ENCODE assay signal across 8 cellular contexts in the genomic region with DNA sequence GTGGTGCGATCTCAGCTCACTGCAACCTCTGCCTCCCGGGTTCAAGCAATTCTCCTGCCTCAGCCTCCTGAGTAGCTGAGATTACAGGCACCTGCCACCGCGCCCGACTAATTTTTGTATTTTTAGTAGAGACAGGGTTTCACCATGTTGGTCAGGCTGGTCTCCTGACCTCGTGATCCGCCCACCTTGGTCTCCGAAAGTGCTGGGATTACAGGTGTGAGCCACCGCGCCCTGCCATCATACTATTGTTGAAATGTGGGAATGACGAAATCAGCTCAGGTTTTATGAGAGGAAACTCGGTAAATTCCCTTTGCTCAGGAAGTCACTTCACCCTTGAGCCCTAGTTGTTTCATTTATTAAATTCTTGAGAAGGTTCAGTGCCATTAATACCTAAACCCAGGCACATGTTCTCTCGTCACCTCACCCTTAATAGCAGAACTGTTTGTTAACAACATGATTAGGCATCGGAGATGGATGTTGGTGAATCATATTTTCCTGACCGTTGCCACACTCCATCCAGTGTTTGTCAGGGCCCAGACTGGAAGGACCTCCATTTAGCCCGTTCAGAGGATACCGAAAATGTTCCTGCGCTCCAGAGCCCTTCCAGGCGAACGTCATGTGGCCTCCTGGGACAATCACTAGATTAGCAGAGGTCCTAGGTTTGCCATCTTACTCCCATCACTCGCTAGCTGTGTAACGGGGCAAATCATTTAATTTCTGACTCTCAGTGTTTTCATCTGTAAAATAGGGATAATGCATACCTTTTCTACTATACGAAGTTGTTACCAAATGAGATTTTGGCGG. TPM values are rescaled to one million over a fixed set of nuclear protein-coding genes. Genes with fewer than 3 reads are reported as not detected.
DNase-seq lines count a peak whose midpoint lies in the region; ATAC-seq and TF ChIP-seq lines count a peak whose summit lies in the region.

No MANE protein-coding gene starts in this region.

- no peak overlapping the region for H2AFZ ChIP-seq in OCI-LY3 (ENCODE audit: low read depth, low read length)
- no peak overlapping the region for H2AFZ ChIP-seq in trophoblast cell (ENCODE audit: insufficient read depth, low read length, poor library complexity)

- H3K4me3 ChIP-seq in OCI-LY3 (ENCODE audit: low read length) = peak overlapping the region; percentile 70
- H3K4me3 ChIP-seq in left lung = peak overlapping the region in 1 of 2 donors; percentile 6
- H3K4me3 ChIP-seq in trophoblast cell (ENCODE audit: low read depth, low read length) = no peak overlapping the region

- no peaks in the 10 kb centered on the region for H4K20me1 ChIP-seq in OCI-LY3 (ENCODE audit: insufficient read depth, low read length)

- no peak overlapping the region for H2AK5ac ChIP-seq in trophoblast cell (ENCODE audit: low read length)

- no peak overlapping the region for H2BK12ac ChIP-seq in trophoblast cell (ENCODE audit: low read length)

- H3K4me2 ChIP-seq in OCI-LY3 (ENCODE audit: low read length) (peak overlapping the region; percentile 97), trophoblast cell (ENCODE audit: low read length) (no peak overlapping the region)

- no peak overlapping the region for H3K4ac ChIP-seq in trophoblast cell (ENCODE audit: low read depth, low read length)

- H2BK120ac ChIP-seq in trophoblast cell (ENCODE audit: insufficient read depth, low read length, poor library complexity) = no peak overlapping the region

- no peak for TF ChIP-seq CTCF in OCI-LY3 (IDR thresholded peaks at IDR 0.05; ENCODE audit: low read depth, low read length)
- TF ChIP-seq CTCF in left lung (IDR thresholded peaks at IDR 0.05) = no peak

- peak; percentile 52 for ATAC-seq in GM18502 (IDR thresholded peaks at IDR 0.05; ENCODE audit: poor library complexity, unreplicated experiment)
- ATAC-seq in GM21529 (IDR thresholded peaks at IDR 0.05; ENCODE audit: unreplicated experiment) = peak; percentile 66
- peak; percentile 76 for ATAC-seq in left lung

- H3K9me3 ChIP-seq in OCI-LY3 (ENCODE audit: insufficient read depth, low read length) (no peaks in the 10 kb centered on the region), left lung (no peaks in the 10 kb centered on the region), trophoblast cell (ENCODE audit: insufficient read depth, low read depth, low read length) (peaks cover 2% of the 10 kb centered on the region)

- H2BK5ac ChIP-seq in trophoblast cell (ENCODE audit: low read depth, low read length, poor library complexity) = no peak overlapping the region

- no peak overlapping the region for H4K8ac ChIP-seq in trophoblast cell (ENCODE audit: low read depth, low read length)

- H3K4me1 ChIP-seq in OCI-LY3 (ENCODE audit: low read length) (peaks cover 44% of the 10 kb centered on the region), left lung (peaks cover 15 to 37% of the 10 kb centered on the region in 2 donors), trophoblast cell (ENCODE audit: control insufficient read depth in 1 of 2, insufficient read depth in 2 of 2, low read length in 2 of 2) (no peaks in the 10 kb centered on the region)

- no peak overlapping the region for H3K23ac ChIP-seq in trophoblast cell (ENCODE audit: low read length)

- H3K36me3 ChIP-seq in OCI-LY3 (replicated peaks; ENCODE audit: low read depth, low read length) (peaks cover 17% of the 10 kb centered on the region), left lung (peaks cover 0 to 9% of the 10 kb centered on the region in 2 donors), trophoblast cell (ENCODE audit: control insufficient read depth in 1 of 2, insufficient read depth in 2 of 2, low read length in 2 of 2) (peaks cover 0 to 4% of the 10 kb centered on the region in 2 experiments)

- H3K14ac ChIP-seq in trophoblast cell (ENCODE audit: low read length) = no peak overlapping the region

- peak in 1 of 2 donors; percentile 48 for DNase-seq in left lung
- no peak for DNase-seq in HuH-7 (ENCODE audit: low spot score)
- DNase-seq in trophoblast cell = no peak
- DNase-seq in iPS-NIHi7 (ENCODE audit: extremely low spot score) = no peak
- DNase-seq in islet precursor cell = no peak

- H3K79me1 ChIP-seq in trophoblast cell (ENCODE audit: low read length) = no peaks in the 10 kb centered on the region

- H3K79me2 ChIP-seq in OCI-LY3 (ENCODE audit: low read length) = peaks cover 40% of the 10 kb centered on the region
- no peaks in the 10 kb centered on the region for H3K79me2 ChIP-seq in trophoblast cell (ENCODE audit: control insufficient read depth, insufficient read depth, low read length, poor library complexity)

- no peak overlapping the region for H3K18ac ChIP-seq in trophoblast cell (ENCODE audit: low read length)

- intact Hi-C loops in left lung (cut with DNase I) = no loop called here

- H3K27ac ChIP-seq in OCI-LY3 (ENCODE audit: low read length) = peak overlapping the region; percentile 96
- peak overlapping the region; percentile 85 to 91 for H3K27ac ChIP-seq in left lung
- H3K27ac ChIP-seq in trophoblast cell (ENCODE audit: low read depth, low read length) = no peak overlapping the region

- H3K27me3 ChIP-seq in OCI-LY3 (ENCODE audit: low read depth, low read length) = no peaks in the 10 kb centered on the region
- no peaks in the 10 kb centered on the region for H3K27me3 ChIP-seq in left lung
- H3K27me3 ChIP-seq in trophoblast cell (ENCODE audit: insufficient read depth, low read length) = no peaks in the 10 kb centered on the region

- WGBS in trophoblast cell (ENCODE audit: extremely low coverage, insufficient coverage, insufficient read length) = no CpG with 5 or more reads among the region's 24 CpGs

- no peak overlapping the region for H4K12ac ChIP-seq in trophoblast cell (ENCODE audit: low read depth, low read length)

- peak overlapping the region; percentile 72 for H3K9ac ChIP-seq in OCI-LY3 (ENCODE audit: low read length)
- no peak overlapping the region for H3K9ac ChIP-seq in trophoblast cell (ENCODE audit: low read length)

- no peak overlapping the region for H4K91ac ChIP-seq in trophoblast cell (ENCODE audit: low read depth, low read length)

RNA-seq across cellular contexts. Expression of gene CREBRF, which starts 20.0 kb away (rescaled TPM):
- 10 to 100 TPM; 21.9 to 34.4 TPM for total RNA-seq in left lung
- 6.1 and 6.2 TPM in 2 replicates for polyA plus RNA-seq in trophoblast cell (2013)

RNA-seq across cellular contexts. Expression of gene ATP6V0E1, which starts 52.5 kb away (rescaled TPM):
- total RNA-seq in left lung = 100 to 1,000 TPM; 380 to 385 TPM
- 246 and 249 TPM in 2 replicates for polyA plus RNA-seq in trophoblast cell (2013)
